ENCODE assay signal across 8 cellular contexts in genomic region chr17:78040561-78041400, GRCh38.
DNase-seq lines count a peak whose midpoint lies in the region; ATAC-seq and TF ChIP-seq lines count a peak whose summit lies in the region.

No MANE protein-coding gene starts in this region.

- peak; percentile 14 for TF ChIP-seq CTCF in fibroblast of villous mesenchyme (IDR thresholded peaks at IDR 0.05; ENCODE audit: insufficient read depth, low read depth, low read length)
- TF ChIP-seq CTCF in ovary (IDR thresholded peaks at IDR 0.05): no peak

- intact Hi-C loops in ovary (cut with DNase I): no loop called here

- H3K9me3 ChIP-seq in ovary: no peaks in the 10 kb centered on the region

- no peak for ATAC-seq in HG02840 (IDR thresholded peaks at IDR 0.05; ENCODE audit: low FRiP score, unreplicated experiment)

- H3K27ac ChIP-seq in ovary: peak overlapping the region; percentile 32 to 60

- H3K4me1 ChIP-seq in ovary (ENCODE audit: insufficient read depth): no peaks in the 10 kb centered on the region

- DNase-seq in AG08395 (ENCODE audit: low spot score) (peak; percentile 75), H7 (peak; percentile 41), NOMO-1 treated with dmso at 0.1 percent for 144 hours (lab: John Stamatoyannopoulos, UW; ENCODE audit: unreplicated experiment) (peak; percentile 62), fibroblast of villous mesenchyme (ENCODE audit: low read depth) (peak; percentile 26), ovary (peak; percentile 42 to 69 (median 49)), AML-193 (lab: John Stamatoyannopoulos, UW) (no peak)
- DNase-seq in activated effector memory CD4-positive, alpha-beta T cell treated with anti-CD3 and anti-CD28 coated beads, Interleukin-2, amount 50 U/mL, for 16 hours: peak; percentile 72

- TF ChIP-seq EP300 in ovary (IDR thresholded peaks at IDR 0.05): no peak

- H3K4me3 ChIP-seq in H7 (ENCODE audit: insufficient read depth, low read depth, low read length): no peak overlapping the region
- peak overlapping the region; percentile 69 for H3K4me3 ChIP-seq in fibroblast of villous mesenchyme (ENCODE audit: low read depth, low read length)
- peak overlapping the region; percentile 55 for H3K4me3 ChIP-seq in ovary

- no peaks in the 10 kb centered on the region for H3K27me3 ChIP-seq in H7 (ENCODE audit: control insufficient read depth, insufficient read depth, low read length)
- H3K27me3 ChIP-seq in ovary: no peaks in the 10 kb centered on the region

- WGBS in ovary, 3 donors: 1 to 8% (median 3%) methylated on average over 44 of the region's 44 CpGs

- H3K36me3 ChIP-seq in H7 (replicated peaks; ENCODE audit: control insufficient read depth, insufficient read depth, low read length) (peaks cover 7% of the 10 kb centered on the region), ovary (no peaks in the 10 kb centered on the region)

- no peak for TF ChIP-seq POLR2A in ovary (IDR thresholded peaks at IDR 0.05)

Comparison
In these comparisons a context has a peak if more than half of its experiments do, and no peak if none do; other contexts are left out.
1. DNase-seq: peak in AG08395 (single experiment), H7 (single experiment), NOMO-1 treated with dmso at 0.1 percent for 144 hours (single experiment), activated effector memory CD4-positive, alpha-beta T cell treated with anti-CD3 and anti-CD28 coated beads, Interleukin-2, amount 50 U/mL, for 16 hours (single experiment), fibroblast of villous mesenchyme (single experiment) and ovary (5 of 5); none in AML-193 (0 of 2).